In genomic region chr6:36284359-36284758, GRCh38 we compare ENCODE assay signal across 7 cellular contexts. TPM values are rescaled to one million over a fixed set of nuclear protein-coding genes. Genes with fewer than 3 reads are reported as not detected.
"Had no signal": no experiment of that assay in that cellular context is flagged by ENCODE, and none has a peak within 500 bp of the region (broad histone marks: within the 10 kb centered on the region; RNA-seq: fewer than 3 reads in every experiment).

No MANE protein-coding gene starts in this region.

- H3K4me3 ChIP-seq: GM23248, HAP-1 had no signal

- H3K9me3 ChIP-seq: HAP-1 had no signal

- H3K27ac ChIP-seq: GM23248 had no signal

- H3K36me3 ChIP-seq: HAP-1 had no signal

- DNase-seq: GM23248, GOT3, IMR-90, KBM-7 had no signal

RNA-seq across cellular contexts. Expression of gene PNPLA1, which starts 14.5 kb away (rescaled TPM):
- total RNA-seq: GM23248, H4, H7, IMR-90 had no signal

RNA-seq across cellular contexts. Expression of gene BNIP5, which starts 52.3 kb away (rescaled TPM):
- total RNA-seq: GM23248, H4, H7, IMR-90 had no signal
